ENCODE assay signal across 18 cellular contexts in the genomic region with DNA sequence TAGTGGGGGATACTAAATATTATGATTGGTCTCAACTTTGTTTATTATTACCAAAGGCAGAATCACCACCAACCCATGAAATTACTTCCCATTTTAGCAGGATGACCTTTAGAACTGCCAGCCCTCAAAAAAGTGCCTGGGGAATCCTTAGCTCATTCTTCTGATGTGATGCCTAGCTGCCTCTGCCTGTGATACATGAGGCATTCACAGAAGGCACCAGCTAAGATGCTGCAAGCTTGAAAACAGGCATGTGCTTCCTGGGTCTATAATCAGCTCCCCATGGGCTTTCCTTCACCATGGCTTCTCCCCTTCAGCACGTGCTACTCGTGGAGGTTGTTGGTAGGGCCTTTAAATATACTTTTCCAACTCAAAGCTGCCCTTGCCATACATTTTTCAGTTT. TPM values are rescaled to one million over a fixed set of nuclear protein-coding genes. Genes with fewer than 3 reads are reported as not detected.
A peak's percentile ranks its signal among the peaks of the same experiment; 100 is the strongest.
DNase-seq lines count a peak whose midpoint lies in the region; ATAC-seq and TF ChIP-seq lines count a peak whose summit lies in the region.
"Had no signal": no experiment of that assay in that cellular context is flagged by ENCODE, and none has a peak within 500 bp of the region (broad histone marks: within the 10 kb centered on the region; RNA-seq: fewer than 3 reads in every experiment).

No MANE protein-coding gene starts in this region.

- WGBS in right lobe of liver (ENCODE audit: insufficient coverage, low coverage, low lambda C conversion rate, missing lambda C conversion rate): 33% methylated on average over 2 of the region's 2 CpGs
- WGBS in thyroid gland, 2 donors: 57 to 81% methylated on average over 2 of the region's 2 CpGs

- H3K27ac ChIP-seq in right lobe of liver (peak overlapping the region in 2 of 3 donors; percentile 28 to 79), thyroid gland (peak overlapping the region; percentile 69 to 77 (median 77))
- H3K27ac ChIP-seq: epithelial cell of prostate, heart right ventricle, RWPE1 had no signal

- TF ChIP-seq CTCF in right lobe of liver (IDR thresholded peaks at IDR 0.05) (no peak), thyroid gland (IDR thresholded peaks at IDR 0.05) (no peak)

- peak in 2 of 4 donors; percentile 4 to 19 for ATAC-seq in right lobe of liver
- ATAC-seq: activated CD4-positive, CD25-positive, alpha-beta regulatory T cell treated with anti-CD3 and anti-CD28 coated beads, Interleukin-2, amount 50 U/mL, for 24 hours; right cardiac atrium had no signal

- H3K36me3 ChIP-seq in right lobe of liver (no peaks in the 10 kb centered on the region), thyroid gland (no peaks in the 10 kb centered on the region)
- H3K36me3 ChIP-seq: heart right ventricle had no signal

- H3K4me1 ChIP-seq in right lobe of liver (peaks cover 0 to 27% (median 7%) of the 10 kb centered on the region in 4 donors), thyroid gland (peaks cover 28 to 42% of the 10 kb centered on the region in 2 donors)

- intact Hi-C loops in right lobe of liver (cut with DNase I): no loop called here
- intact Hi-C loops in thyroid gland (cut with DNase I): no loop called here

- no peaks in the 10 kb centered on the region for H3K9me3 ChIP-seq in right lobe of liver
- no peaks in the 10 kb centered on the region for H3K9me3 ChIP-seq in thyroid gland
- H3K9me3 ChIP-seq: heart right ventricle had no signal

- H3K27me3 ChIP-seq in right lobe of liver: no peaks in the 10 kb centered on the region
- no peaks in the 10 kb centered on the region for H3K27me3 ChIP-seq in thyroid gland
- H3K27me3 ChIP-seq: heart right ventricle had no signal

- DNase-seq in H4 (ENCODE audit: low spot score) (peak; percentile 16), amniotic stem cell (lab: John Stamatoyannopoulos, UW) (peak; percentile 43), right lobe of liver (no peak), thyroid gland (no peak), GM03348 (ENCODE audit: low spot score) (no peak), ureter (ENCODE audit: low spot score) (no peak)
- DNase-seq in activated naive CD4-positive, alpha-beta T cell treated with Interleukin-2 at 50 U/mL for 16 hours: no peak
- DNase-seq: activated gamma-delta T cell treated with Interleukin-2 at 50 U/mL for 16 hours; CD4-positive, CD25-positive, alpha-beta regulatory T cell; heart right ventricle; kidney; right cardiac atrium; stimulated activated CD4-positive, alpha-beta T cell treated with anti-CD3 and anti-CD28 coated beads, Interleukin-2, amount 100 ng/mL, for 48 hours; T-helper 1 cell had no signal

- TF ChIP-seq POLR2A in right lobe of liver (IDR thresholded peaks at IDR 0.05): no peak
- no peak for TF ChIP-seq POLR2A in thyroid gland (IDR thresholded peaks at IDR 0.05)

- H3K4me3 ChIP-seq in right lobe of liver: no peak overlapping the region
- H3K4me3 ChIP-seq in thyroid gland (replicated peaks in 1 of 3): no peak overlapping the region
- H3K4me3 ChIP-seq: heart right ventricle had no signal

RNA-seq across cellular contexts. Expression of gene ARHGAP20, which starts 50.4 kb away (rescaled TPM):
- total RNA-seq in H4 (2014; rRNA removed; shearing (Covaris generic)): 0.58 and 1.5 TPM in 2 replicates
- total RNA-seq in right lobe of liver (1 to 10 TPM in 2 of 6 experiments, under 1 TPM in 4; 0.68 to 1.6 (median 0.98) TPM), thyroid gland (10 to 100 TPM; 10.5 to 19.5 (median 11.8) TPM), ureter (6.5 TPM)
- total RNA-seq: CD4-positive, CD25-positive, alpha-beta regulatory T cell; Daoy had no signal

Comparison
In these comparisons a context has a peak if more than half of its experiments do, and no peak if none do; other contexts are left out.
1. DNase-seq: peak in H4 (single experiment) and amniotic stem cell (single experiment); none in right lobe of liver (0 of 3), thyroid gland (0 of 2), activated naive CD4-positive, alpha-beta T cell treated with Interleukin-2 at 50 U/mL for 16 hours (single experiment), GM03348 (single experiment) and ureter (single experiment).